9 cellular contexts compared by ENCODE assay signal in genomic region chr9:127735530-127736176, GRCh38. TPM values are rescaled to one million over a fixed set of nuclear protein-coding genes. Genes with fewer than 3 reads are reported as not detected.
DNase-seq lines count a peak whose midpoint lies in the region; ATAC-seq, FAIRE-seq and TF ChIP-seq lines count a peak whose summit lies in the region.
"Had no signal": no experiment of that assay in that cellular context is flagged by ENCODE, and none has a peak within 500 bp of the region (broad histone marks: within the 10 kb centered on the region; RNA-seq: fewer than 3 reads in every experiment).

No MANE protein-coding gene starts in this region.

- peak overlapping the region; percentile 95 for H3K27ac Mint-ChIP-seq in T-helper 17 cell

- no peak for FAIRE-seq in D721Med (lab: Jason Lieb, UNC)

- H3K36me3 Mint-ChIP-seq in T-helper 17 cell (ENCODE audit: low read depth) = peaks cover 3% of the 10 kb centered on the region

- no peaks in the 10 kb centered on the region for H3K36me3 ChIP-seq in BE2C
- H3K36me3 ChIP-seq: cardiac muscle cell had no signal

- H3K27me3 ChIP-seq in BE2C = no peaks in the 10 kb centered on the region
- H3K27me3 ChIP-seq: cardiac muscle cell had no signal

- no peak for DNase-seq in BE2C
- no peak for DNase-seq in T-helper 17 cell
- DNase-seq in lung microvascular endothelial cell (ENCODE audit: low read depth in 2 of 2) = peak; percentile 40 to 51
- DNase-seq in D721Med (ENCODE audit: insufficient read length, low spot score) = no peak
- DNase-seq in kidney tubule cell (ENCODE audit: low spot score) = no peak
- no peak for DNase-seq in mucosa of gallbladder (ENCODE audit: low spot score)
- no peak for DNase-seq in AML-193 (lab: John Stamatoyannopoulos, UW)

- H3K4me1 ChIP-seq in BE2C = peaks cover 4% of the 10 kb centered on the region

- TF ChIP-seq CTCF in BE2C (IDR thresholded peaks at IDR 0.05; ENCODE audit: low read depth, low read length) (no peak), D721Med (IDR thresholded peaks at IDR 0.05; ENCODE audit: insufficient read depth, missing control alignments) (no peak)

- H3K27me3 Mint-ChIP-seq in T-helper 17 cell = no peaks in the 10 kb centered on the region

- H3K4me1 Mint-ChIP-seq in T-helper 17 cell = peaks cover 12% of the 10 kb centered on the region

- H3K4me3 ChIP-seq in BE2C (ENCODE audit: low read depth, low read length) = peak overlapping the region; percentile 37

- H3K9me3 ChIP-seq in BE2C (no peaks in the 10 kb centered on the region), T-helper 17 cell (ENCODE audit: control insufficient read depth, low read length, poor library complexity, severe bottlenecking) (no peaks in the 10 kb centered on the region)

- ATAC-seq in GM21447 (IDR thresholded peaks at IDR 0.05; ENCODE audit: unreplicated experiment) (peak; percentile 10), T-helper 17 cell (no peak)

- peak overlapping the region; percentile 94 for H3K4me3 Mint-ChIP-seq in T-helper 17 cell

RNA-seq across cellular contexts. Expression of gene TOR2A, which starts 0.6 kb away (rescaled TPM):
- polyA plus RNA-seq in BE2C (2012; ENCODE audit: insufficient read depth, insufficient read length, low read depth) = 33.8 TPM
- total RNA-seq in T-helper 17 cell = 10 to 100 TPM in 1 of 2 donors, 1 to 10 TPM in 1; 9.4 to 10.5 TPM
- 4.8 TPM in 2 replicates for total RNA-seq in lung microvascular endothelial cell
- 21.7 TPM for total RNA-seq in mucosa of gallbladder

RNA-seq across cellular contexts. Expression of gene TTC16, which starts 19.8 kb away (rescaled TPM):
- 0.28 TPM for polyA plus RNA-seq in BE2C (2012; ENCODE audit: insufficient read depth, insufficient read length, low read depth)
- total RNA-seq in T-helper 17 cell (1 to 10 TPM; 3.7 to 4.3 TPM), lung microvascular endothelial cell (not detected in 2 replicates), mucosa of gallbladder (0.26 TPM)
- polyA plus RNA-seq: cardiac muscle cell had no signal

RNA-seq across cellular contexts. Expression of gene PTRH1, which starts 20.2 kb away (rescaled TPM):
- polyA plus RNA-seq in BE2C (2012; ENCODE audit: insufficient read depth, insufficient read length, low read depth) = 33.7 TPM
- 1 to 10 TPM; 6.6 to 6.7 TPM for total RNA-seq in T-helper 17 cell
- 24.4 and 25.0 TPM in 2 replicates for total RNA-seq in lung microvascular endothelial cell
- 19.5 TPM for total RNA-seq in mucosa of gallbladder

RNA-seq across cellular contexts. Expression of gene CFAP157, which starts 28.9 kb away (rescaled TPM):
- 5.2 TPM for polyA plus RNA-seq in BE2C (2012; ENCODE audit: insufficient read depth, insufficient read length, low read depth)
- under 1 TPM in 1 of 2 donors, not detected in 1; 0.27 TPM for total RNA-seq in T-helper 17 cell
- total RNA-seq in lung microvascular endothelial cell = not detected in 2 replicates
- total RNA-seq in mucosa of gallbladder = 1.4 TPM

RNA-seq across cellular contexts. Expression of gene SH2D3C, which starts 42.8 kb away (rescaled TPM):
- polyA plus RNA-seq in BE2C (2012; ENCODE audit: insufficient read depth, insufficient read length, low read depth) = 12.5 TPM
- 10 to 100 TPM; 15.9 to 27.2 TPM for total RNA-seq in T-helper 17 cell
- 56.2 and 72.6 TPM in 2 replicates for total RNA-seq in lung microvascular endothelial cell
- 9.1 TPM for total RNA-seq in mucosa of gallbladder

Comparison
In these comparisons a context has a peak if more than half of its experiments do, and no peak if none do; other contexts are left out.
1. DNase-seq: peak in lung microvascular endothelial cell (2 of 2); none in BE2C (single experiment), T-helper 17 cell (0 of 3), D721Med (single experiment), kidney tubule cell (single experiment), mucosa of gallbladder (single experiment) and AML-193 (0 of 2).